Comparison of ENCODE assay signal across 15 cellular contexts in genomic region chr17:37896961-37897360, GRCh38. TPM values are rescaled to one million over a fixed set of nuclear protein-coding genes. Genes with fewer than 3 reads are reported as not detected.
"Had no signal": no experiment of that assay in that cellular context is flagged by ENCODE, and none has a peak within 500 bp of the region (broad histone marks: within the 10 kb centered on the region; RNA-seq: fewer than 3 reads in every experiment).

No MANE protein-coding gene starts in this region.

RNA-seq across cellular contexts. Expression of gene TBC1D3K, which starts 27.3 kb away (rescaled TPM):
- total RNA-seq: activated B cell treated with CpG ODN at 0.5 μM for 24 hours; activated CD4-positive, alpha-beta memory T cell treated with anti-CD3 and anti-CD28 coated beads for 36 hours; activated CD4-positive, alpha-beta memory T cell treated with anti-CD3 and anti-CD28 coated beads, Interleukin-2, amount 10 ng/mL, durations not matched to agents 7 days and 5 days; activated CD4-positive, alpha-beta T cell treated with anti-CD3 and anti-CD28 coated beads for 36 hours; activated CD4-positive, alpha-beta T cell treated with anti-CD3 and anti-CD28 coated beads, Interleukin-2, amount 10 ng/mL, durations not matched to agents 24 days and 14 days; activated CD4-positive, alpha-beta T cell treated with anti-CD3 and anti-CD28 coated beads, Interleukin-2, amount 10 ng/mL, durations not matched to agents 7 days and 5 days; activated CD8-positive, alpha-beta memory T cell treated with anti-CD3 and anti-CD28 coated beads for 36 hours; activated CD8-positive, alpha-beta memory T cell treated with anti-CD3 and anti-CD28 coated beads, Interleukin-2, amount 10 ng/mL, durations not matched to agents 7 days and 5 days; activated CD8-positive, alpha-beta T cell treated with anti-CD3 and anti-CD28 coated beads for 36 hours; activated CD8-positive, alpha-beta T cell treated with anti-CD3 and anti-CD28 coated beads, Interleukin-2, amount 10 ng/mL, durations not matched to agents 7 days and 5 days; T-cell; T-helper 1 cell treated with Interleukin-12 subunit alpha and Interleukin-12 subunit beta and Interleukin-4 antibody, amounts not matched to agents 30 ng/mL and 1 ng/mL, for 36 hours; T-helper 17 cell; T-helper 2 cell treated with Interferon-gamma antibody and Interleukin-4, amounts not matched to agents 100 ng/mL and 5 ng/mL, for 36 hours; WTC11 had no signal
